ENCODE assay signal across 10 cellular contexts in the genomic region with DNA sequence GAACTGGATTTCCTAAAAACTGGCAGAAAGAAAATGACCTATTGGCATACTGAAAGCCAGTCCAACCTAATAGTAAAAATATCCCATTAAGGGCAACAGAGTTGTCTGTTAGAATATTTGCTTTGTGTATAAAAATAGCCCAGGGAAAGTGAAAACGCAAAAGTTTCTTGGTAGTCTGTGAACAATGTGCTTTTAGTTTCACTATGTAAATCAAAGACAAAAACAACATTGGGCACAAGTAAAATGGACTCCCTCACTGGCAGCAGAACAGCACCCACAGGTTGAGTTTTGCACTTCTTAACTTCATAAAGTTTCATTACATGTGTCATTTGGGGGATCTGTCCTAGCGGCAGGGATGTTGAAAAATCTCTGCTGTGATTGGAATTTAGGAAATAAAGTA. TPM values are rescaled to one million over a fixed set of nuclear protein-coding genes. Genes with fewer than 3 reads are reported as not detected.
DNase-seq lines count a peak whose midpoint lies in the region; ATAC-seq, FAIRE-seq and TF ChIP-seq lines count a peak whose summit lies in the region.
"Had no signal": no experiment of that assay in that cellular context is flagged by ENCODE, and none has a peak within 500 bp of the region (broad histone marks: within the 10 kb centered on the region; RNA-seq: fewer than 3 reads in every experiment).

No MANE protein-coding gene starts in this region.

- ATAC-seq in GM19438 (IDR thresholded peaks at IDR 0.05; ENCODE audit: low read depth, unreplicated experiment) = peak; percentile 92
- peak; percentile 96 for ATAC-seq in HG02973 (IDR thresholded peaks at IDR 0.05; ENCODE audit: unreplicated experiment)
- ATAC-seq: sciatic nerve had no signal

- H3K36me3 Mint-ChIP-seq in T-helper 1 cell treated with Interleukin-12 subunit alpha and Interleukin-12 subunit beta and Interleukin-4 antibody, amounts not matched to agents 30 μg/mL and 1 μg/mL, for 36 hours (ENCODE audit: low read depth) = peaks cover 3% of the 10 kb centered on the region
- H3K36me3 Mint-ChIP-seq: immature natural killer cell had no signal

- peak; percentile 51 for FAIRE-seq in GM12892 (lab: Jason Lieb, UNC)

- H3K27me3 Mint-ChIP-seq in T-helper 1 cell treated with Interleukin-12 subunit alpha and Interleukin-12 subunit beta and Interleukin-4 antibody, amounts not matched to agents 30 μg/mL and 1 μg/mL, for 36 hours (ENCODE audit: low read depth) = peaks cover 19% of the 10 kb centered on the region

- no peak for TF ChIP-seq POLR2A in GM12892 (IDR thresholded peaks at IDR 0.05; ENCODE audit: low read depth, low read length)

- H3K27ac Mint-ChIP-seq in T-helper 1 cell treated with Interleukin-12 subunit alpha and Interleukin-12 subunit beta and Interleukin-4 antibody, amounts not matched to agents 30 μg/mL and 1 μg/mL, for 36 hours = peak overlapping the region; percentile 58

- H3K4me1 Mint-ChIP-seq in T-helper 1 cell treated with Interleukin-12 subunit alpha and Interleukin-12 subunit beta and Interleukin-4 antibody, amounts not matched to agents 30 μg/mL and 1 μg/mL, for 36 hours (ENCODE audit: low read depth) = peaks cover 11% of the 10 kb centered on the region

- H3K9me3 Mint-ChIP-seq in T-helper 1 cell treated with Interleukin-12 subunit alpha and Interleukin-12 subunit beta and Interleukin-4 antibody, amounts not matched to agents 30 μg/mL and 1 μg/mL, for 36 hours = peaks cover 5% of the 10 kb centered on the region
- H3K9me3 Mint-ChIP-seq: immature natural killer cell had no signal

- H3K4me3 Mint-ChIP-seq in T-helper 1 cell treated with Interleukin-12 subunit alpha and Interleukin-12 subunit beta and Interleukin-4 antibody, amounts not matched to agents 30 μg/mL and 1 μg/mL, for 36 hours = no peak overlapping the region

- no peak for DNase-seq in GM12892 (ENCODE audit: insufficient read length)
- DNase-seq in AG20443 (ENCODE audit: low spot score) = no peak
- DNase-seq in SK-N-DZ (ENCODE audit: low spot score) = no peak
- no peak for DNase-seq in NCI-H2107 treated with DMSO at 0.1 percent for 48 hours (lab: John Stamatoyannopoulos, UW; ENCODE audit: unreplicated experiment)
- no peak for DNase-seq in NCI-H1092 (lab: John Stamatoyannopoulos, UW)

RNA-seq across cellular contexts. Expression of a gene that starts 4.3 kb away (rescaled TPM):
- not detected for polyA plus RNA-seq in GM12892 (2012; ENCODE audit: missing spikeins)
- not detected in 2 replicates for polyA plus RNA-seq in SK-N-DZ (2014; cell fraction: cytosol; rRNA removed)
- not detected in 2 replicates for polyA plus RNA-seq in SK-N-DZ (2014; cell fraction: nucleus; rRNA removed)
- polyA plus RNA-seq: immature natural killer cell had no signal

RNA-seq across cellular contexts. Expression of a gene that starts 26.2 kb away (rescaled TPM):
- not detected for polyA plus RNA-seq in GM12892 (2012; ENCODE audit: missing spikeins)
- not detected in 2 replicates for polyA plus RNA-seq in SK-N-DZ (2014; cell fraction: cytosol; rRNA removed)
- not detected in 2 replicates for polyA plus RNA-seq in SK-N-DZ (2014; cell fraction: nucleus; rRNA removed)
- polyA plus RNA-seq: immature natural killer cell had no signal

RNA-seq across cellular contexts. Expression of a gene that starts 53.9 kb away (rescaled TPM):
- not detected for polyA plus RNA-seq in GM12892 (2012; ENCODE audit: missing spikeins)
- not detected in 2 replicates for polyA plus RNA-seq in SK-N-DZ (2014; cell fraction: cytosol; rRNA removed)
- not detected in 2 replicates for polyA plus RNA-seq in SK-N-DZ (2014; cell fraction: nucleus; rRNA removed)
- polyA plus RNA-seq: immature natural killer cell had no signal
